ENCODE assay signal across 8 cellular contexts in the genomic region with DNA sequence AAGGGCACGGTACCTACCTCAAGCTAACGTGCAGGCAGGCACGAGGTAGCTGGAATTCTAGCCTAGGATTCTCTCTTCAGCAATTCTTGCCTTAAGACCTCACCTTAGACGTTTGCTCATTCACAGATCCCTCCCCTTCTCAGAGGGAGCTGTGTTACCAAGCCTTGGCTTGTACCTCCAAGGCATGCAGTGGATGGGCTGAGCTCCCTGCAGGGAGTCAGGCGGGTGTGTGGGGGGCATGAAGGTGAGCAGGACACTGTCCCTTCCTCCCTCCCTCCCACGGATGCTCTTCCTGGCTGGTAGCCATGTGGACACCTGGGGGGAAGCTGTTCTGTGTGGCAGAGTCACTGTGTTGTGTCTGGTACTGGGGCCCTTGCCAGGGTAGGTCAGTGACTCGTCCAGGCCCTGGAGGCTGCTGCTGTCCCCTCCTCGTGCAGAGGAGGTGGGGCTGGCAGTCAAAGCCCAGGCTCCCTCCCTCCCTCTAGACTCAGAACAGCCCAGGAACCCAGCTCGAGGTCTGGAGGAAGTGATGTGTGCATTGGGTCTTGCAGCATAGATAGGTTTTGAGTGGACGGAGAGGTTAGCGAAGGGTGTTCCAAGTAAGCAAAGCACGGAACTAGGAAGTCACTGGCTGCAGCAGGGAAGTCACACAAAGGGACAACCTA.
DNase-seq lines count a peak whose midpoint lies in the region; ATAC-seq, FAIRE-seq and TF ChIP-seq lines count a peak whose summit lies in the region.

No MANE protein-coding gene starts in this region.

- DNase-seq in Caco-2 = peak; percentile 29 to 47
- DNase-seq in NCI-H226 = peak; percentile 93
- DNase-seq in H1 (ENCODE audit: low read depth in 1 of 2, low spot score in 2 of 2) = no peak
- DNase-seq in naive B cell = no peak
- DNase-seq in activated naive CD4-positive, alpha-beta T cell treated with anti-CD3 and anti-CD28 coated beads, Interleukin-2, amount 50 U/mL, for 16 hours = no peak
- DNase-seq in erythroblast (lab: John Stamatoyannopoulos, UW) = no peak
- no peak for DNase-seq in naive thymus-derived CD8-positive, alpha-beta T cell

- peak overlapping the region; percentile 79; the same call in 1 of the 2 replicates for H3K18ac ChIP-seq in H1 (ENCODE audit: extremely low read depth, low read length)

- peaks cover 2% of the 10 kb centered on the region; the same call in 1 of the 2 replicates for H3K79me1 ChIP-seq in H1 (ENCODE audit: low read depth, low read length)

- peak overlapping the region; percentile 35; the same call in 1 of the 2 replicates for H2BK20ac ChIP-seq in H1 (ENCODE audit: low read length)

- no peak for ATAC-seq in naive B cell (ENCODE audit: low read depth in 2 of 2)
- no peak for ATAC-seq in GM19455 (IDR thresholded peaks at IDR 0.05; ENCODE audit: unreplicated experiment)
- no peak for ATAC-seq in naive thymus-derived CD8-positive, alpha-beta T cell

- no peaks in the 10 kb centered on the region for H3K27me3 ChIP-seq in Caco-2 (replicated peaks; ENCODE audit: control insufficient read depth, insufficient read depth, low read length)
- H3K27me3 ChIP-seq in H1 (replicated peaks in 1 of 4; ENCODE audit: control insufficient read depth in 3 of 4, extremely low read depth in 1 of 4, insufficient read depth in 3 of 4, low read length in 3 of 4) = no peaks in the 10 kb centered on the region

- TF ChIP-seq RAD21 in H1 (IDR thresholded peaks at IDR 0.05 in 1 of 2, conservative IDR thresholded peaks at IDR 0.05 in 1 of 2; ENCODE audit: low read depth in 2 of 2, low read length in 2 of 2) = no peak

- H3K9ac ChIP-seq in H1 (replicated peaks in 1 of 4; ENCODE audit: extremely low read depth in 1 of 4, low read depth in 3 of 4, low read length in 3 of 4) = no peak overlapping the region

- peak overlapping the region in 1 of 2 experiments; percentile 39; a peak in 1 of 4 replicates for H3K4me2 ChIP-seq in H1 (ENCODE audit: insufficient read depth in 1 of 2, low read depth in 2 of 2, low read length in 2 of 2)

- intact Hi-C loops in Caco-2 (cut with micrococcal nuclease; ENCODE audit: unreplicated experiment) = loop anchor here (5.0 kb wide), 2 partner anchors 33 to 42 kb away; no protein-coding TSS in a partner anchor

- H4K5ac ChIP-seq in H1 (ENCODE audit: insufficient read length, low read depth, low read length) = no peak overlapping the region

- peaks cover 6 to 9% of the 10 kb centered on the region in 2 experiments for H4K20me1 ChIP-seq in H1 (replicated peaks in 1 of 2; ENCODE audit: control insufficient read depth in 1 of 2, insufficient read depth in 2 of 2, low read length in 2 of 2)

- H3K27ac Mint-ChIP-seq in Caco-2 (ENCODE audit: unreplicated experiment) (peak overlapping the region; percentile 86), naive B cell (peak overlapping the region; percentile 77 to 96 (median 86))
- H3K27ac Mint-ChIP-seq in naive thymus-derived CD8-positive, alpha-beta T cell = peak overlapping the region in 2 of 10 donors; percentile 8 to 38

- no peaks in the 10 kb centered on the region for H3K23me2 ChIP-seq in H1 (ENCODE audit: low read depth, low read length)

- H3K36me3 ChIP-seq in Caco-2 (ENCODE audit: control insufficient read depth, insufficient read depth, low read length) (no peaks in the 10 kb centered on the region), H1 (ENCODE audit: control insufficient read depth in 2 of 4, insufficient read depth in 4 of 4, low read length in 3 of 4) (no peaks in the 10 kb centered on the region)

- no peaks in the 10 kb centered on the region for H3K9me3 Mint-ChIP-seq in Caco-2 (ENCODE audit: unreplicated experiment)
- no peaks in the 10 kb centered on the region for H3K9me3 Mint-ChIP-seq in naive B cell
- no peaks in the 10 kb centered on the region for H3K9me3 Mint-ChIP-seq in naive thymus-derived CD8-positive, alpha-beta T cell

- no TSS peak for BruUV-seq in Caco-2 (replicated peaks; lab: Mats Ljungman, UMichigan)

- H3K9me3 ChIP-seq in Caco-2 (no peaks in the 10 kb centered on the region), H1 (ENCODE audit: insufficient read depth in 2 of 2, low read depth in 1 of 2, low read length in 1 of 2) (no peaks in the 10 kb centered on the region)

- no peak overlapping the region for H3K4me3 ChIP-seq in Caco-2 (ENCODE audit: low read depth, low read length)
- no peak overlapping the region for H3K4me3 ChIP-seq in H1 (ENCODE audit: extremely low read depth in 1 of 4, insufficient read depth in 2 of 4, low read depth in 3 of 4, low read length in 4 of 4)

- peaks cover 25% of the 10 kb centered on the region for H3K4me1 Mint-ChIP-seq in Caco-2 (ENCODE audit: low read depth, unreplicated experiment)
- peaks cover 27 to 35% (median 31%) of the 10 kb centered on the region in 3 donors for H3K4me1 Mint-ChIP-seq in naive B cell
- peaks cover 5 to 12% (median 10%) of the 10 kb centered on the region in 4 donors for H3K4me1 Mint-ChIP-seq in naive thymus-derived CD8-positive, alpha-beta T cell

- TF ChIP-seq POLR2A in H1 (IDR thresholded peaks at IDR 0.05; ENCODE audit: control extremely low read depth in 1 of 2, low read depth in 2 of 2, low read length in 2 of 2) = no peak
- TF ChIP-seq POLR2A in erythroblast (IDR thresholded peaks at IDR 0.05; ENCODE audit: low read length) = no peak

- H2BK5ac ChIP-seq in H1 (ENCODE audit: low read depth, low read length) = peak overlapping the region; percentile 84

- no peak overlapping the region for H3K14ac ChIP-seq in H1 (ENCODE audit: insufficient read length)

- H3K79me2 ChIP-seq in H1 (ENCODE audit: control insufficient read depth in 1 of 2, insufficient read depth in 2 of 2, low read length in 2 of 2) = peaks cover 0 to 11% of the 10 kb centered on the region in 2 experiments; a peak in 1 of 4 replicates

- no peak overlapping the region for H3K56ac ChIP-seq in H1 (replicated peaks; ENCODE audit: insufficient read length, low read depth, low read length)

- no peak for FAIRE-seq in H1 (lab: Jason Lieb, UNC)

- peak overlapping the region; percentile 21 for H3K4me3 Mint-ChIP-seq in Caco-2 (ENCODE audit: unreplicated experiment)
- no peak overlapping the region for H3K4me3 Mint-ChIP-seq in naive B cell
- H3K4me3 Mint-ChIP-seq in naive thymus-derived CD8-positive, alpha-beta T cell = no peak overlapping the region

- H2BK12ac ChIP-seq in H1 (ENCODE audit: low read depth, low read length) = peak overlapping the region; percentile 75

- POLR2A ChIA-PET in Caco-2 (lab: Charles Lee) (interaction anchor here (1.1 kb wide), 1 partner anchor 51 kb away, joined by 5 read pairs; no protein-coding TSS in a partner anchor), H1 (lab: Charles Lee; ENCODE audit: partially characterized antibody) (interaction anchor here (0.7 to 1.2 kb wide), 3 partner anchors 23 to 74 kb away, joined by 3 read pairs; no protein-coding TSS in a partner anchor)
- POLR2A ChIA-PET in naive thymus-derived CD8-positive, alpha-beta T cell (lab: Charles Lee) = no interaction called here

- no peak overlapping the region for H2AFZ ChIP-seq in H1 (ENCODE audit: low read length)

- H3K23ac ChIP-seq in H1 (ENCODE audit: insufficient read length) = no peak overlapping the region

- H3K27me3 Mint-ChIP-seq in Caco-2 (ENCODE audit: insufficient read depth, unreplicated experiment) = no peaks in the 10 kb centered on the region
- no peaks in the 10 kb centered on the region for H3K27me3 Mint-ChIP-seq in naive B cell
- no peaks in the 10 kb centered on the region for H3K27me3 Mint-ChIP-seq in naive thymus-derived CD8-positive, alpha-beta T cell

- WGBS in H1 (ENCODE audit: extremely low coverage in 1 of 2, insufficient coverage in 1 of 2, insufficient read length in 1 of 2, insufficient replicate concordance in 2 of 2, low coverage in 1 of 2, low lambda C conversion rate in 2 of 2, missing lambda C conversion rate in 1 of 2), 2 experiments = 65% methylated on average over 12 of the region's 12 CpGs; no CpG with 5 or more reads in 1 of the 2 experiments

- H3K36me3 Mint-ChIP-seq in Caco-2 (ENCODE audit: insufficient read depth, unreplicated experiment) (peaks cover 65% of the 10 kb centered on the region), naive B cell (peaks cover 4 to 8% of the 10 kb centered on the region in 2 donors)
- H3K36me3 Mint-ChIP-seq in naive thymus-derived CD8-positive, alpha-beta T cell = peaks cover 9 to 21% (median 9%) of the 10 kb centered on the region in 3 donors

- no peak for TF ChIP-seq CTCF in Caco-2 (IDR thresholded peaks at IDR 0.05; ENCODE audit: insufficient read depth in 1 of 2, low read depth in 1 of 2, low read length in 1 of 2, severe bottlenecking in 1 of 2, unreplicated experiment in 1 of 2)
- no peak for TF ChIP-seq CTCF in H1 (IDR thresholded peaks at IDR 0.05; ENCODE audit: control extremely low read depth in 1 of 3, insufficient read depth in 1 of 3, low read depth in 1 of 3, low read length in 3 of 3)

- no peak overlapping the region for H4K8ac ChIP-seq in H1 (ENCODE audit: extremely low read depth, insufficient read depth, low read length)

- H3K4ac ChIP-seq in H1 (replicated peaks; ENCODE audit: insufficient read length, low read depth, low read length) = no peak overlapping the region

- H4K91ac ChIP-seq in H1 (replicated peaks; ENCODE audit: insufficient read length, low read length) = no peak overlapping the region

- CTCF ChIA-PET in Caco-2 (lab: Charles Lee) (interaction anchor here (0.5 to 1.8 kb wide), 3 partner anchors 25 to 43 kb away, joined by 3 to 5 read pairs (median 4); no protein-coding TSS in a partner anchor), H1 (lab: Charles Lee; ENCODE audit: partially characterized antibody) (interaction anchor here (0.6 to 1.3 kb wide), 8 partner anchors 9 to 330 kb away, joined by 3 to 5 read pairs (median 4); no protein-coding TSS in a partner anchor)

- no peak overlapping the region; the same call in 1 of the 2 replicates for H2AK5ac ChIP-seq in H1 (ENCODE audit: low read depth, low read length)

- H2BK15ac ChIP-seq in H1 (ENCODE audit: low read length) = peak overlapping the region; percentile 40; the same call in 1 of the 2 replicates

- TF ChIP-seq EP300 in H1 (IDR thresholded peaks at IDR 0.05; ENCODE audit: borderline replicate concordance in 1 of 2, low read depth in 2 of 2, low read length in 2 of 2) = no peak

- peaks cover 18% of the 10 kb centered on the region for H3K4me1 ChIP-seq in Caco-2
- peaks cover 5 to 12% (median 10%) of the 10 kb centered on the region in 4 experiments for H3K4me1 ChIP-seq in H1 (replicated peaks in 1 of 4; ENCODE audit: control insufficient read depth in 3 of 4, insufficient read depth in 4 of 4, low read length in 3 of 4)

- 0 out of 2 replicates have a peak overlapping the region, but pooled peaks have one; percentile 18 for H3K27ac ChIP-seq in H1 (ENCODE audit: low read depth, low read length)

- no peak overlapping the region for H2BK120ac ChIP-seq in H1 (replicated peaks; ENCODE audit: low read depth, low read length)

TF ChIP-seq in H1, 55 proteins besides CTCF, POLR2A, EP300 and RAD21 (continues in another document):
- TF ChIP-seq CEBPB (IDR thresholded peaks at IDR 0.05; ENCODE audit: low read depth, low read length) (no peak), SUZ12 (IDR thresholded peaks at IDR 0.05; ENCODE audit: low read length) (no peak)

Comparison
In these comparisons a context has a peak if more than half of its experiments do, and no peak if none do; other contexts are left out.
1. DNase-seq: peak in Caco-2 (2 of 2) and NCI-H226 (single experiment); none in H1 (0 of 2), naive B cell (single experiment), activated naive CD4-positive, alpha-beta T cell treated with anti-CD3 and anti-CD28 coated beads, Interleukin-2, amount 50 U/mL, for 16 hours (single experiment), erythroblast (0 of 2) and naive thymus-derived CD8-positive, alpha-beta T cell (0 of 10).